ENCODE assay signal across 1 cellular context in genomic region chr15:40087095-40087805, GRCh38.
TF ChIP-seq lines count a peak whose summit lies in the region.

No MANE protein-coding gene starts in this region.

TF ChIP-seq in K562, 482 proteins besides CTCF, POLR2A, EP300 and RAD21:
- TF ChIP-seq PBX2 (CRISPR knock-in tag; IDR thresholded peaks at IDR 0.05; ENCODE audit: low read depth) = no peak
- peak; percentile 44; the same call in 1 of the 2 replicates for TF ChIP-seq PBX2 (tag; conservative IDR thresholded peaks at IDR 0.05; ENCODE audit: low read depth)
- no peak for TF ChIP-seq ZNF165 (CRISPR knock-in tag; IDR thresholded peaks at IDR 0.05; ENCODE audit: borderline replicate concordance)
- TF ChIP-seq MEIS2 (IDR thresholded peaks at IDR 0.05; ENCODE audit: partially characterized antibody) = peak; percentile 7
